13 cellular contexts compared by ENCODE assay signal in genomic region chr12:130792926-130793849, GRCh38.
"Had no signal": no experiment of that assay in that cellular context is flagged by ENCODE, and none has a peak within 500 bp of the region (broad histone marks: within the 10 kb centered on the region; RNA-seq: fewer than 3 reads in every experiment).

No MANE protein-coding gene starts in this region.

- H3K4me1 Mint-ChIP-seq: natural killer cell had no signal

- H3K4me3 ChIP-seq: mucosa of descending colon, sigmoid colon had no signal

- H3K4me1 ChIP-seq: sigmoid colon had no signal

- H3K9me3 Mint-ChIP-seq: activated naive CD4-positive, alpha-beta T cell treated with anti-CD3 and anti-CD28 coated beads, Interleukin-2, amount 50 U/mL, for 24 hours; brain; natural killer cell had no signal

- H3K27me3 Mint-ChIP-seq: activated naive CD4-positive, alpha-beta T cell treated with anti-CD3 and anti-CD28 coated beads, Interleukin-2, amount 50 U/mL, for 24 hours had no signal

- H3K27ac Mint-ChIP-seq: activated naive CD4-positive, alpha-beta T cell treated with anti-CD3 and anti-CD28 coated beads, Interleukin-2, amount 50 U/mL, for 24 hours had no signal

- DNase-seq: activated CD4-positive, alpha-beta T cell treated with anti-CD3 and anti-CD28 coated beads for 1 hour; amygdala; dermis blood vessel endothelial cell; left cardiac atrium; mammary epithelial cell; mucosa of descending colon; natural killer cell; sigmoid colon; stimulated activated CD4-positive, alpha-beta T cell treated with anti-CD3 and anti-CD28 coated beads, Interleukin-2, amount 100 ng/mL, for 48 hours; stimulated activated naive CD4-positive, alpha-beta T cell treated with Interleukin-2 at 50 U/mL for 16 hours; trophoblast cell had no signal

- ATAC-seq: left cardiac atrium, mucosa of descending colon, natural killer cell had no signal

- H3K27me3 ChIP-seq: sigmoid colon had no signal

- H3K36me3 Mint-ChIP-seq: natural killer cell had no signal

- H3K4me3 Mint-ChIP-seq: activated naive CD4-positive, alpha-beta T cell treated with anti-CD3 and anti-CD28 coated beads, Interleukin-2, amount 50 U/mL, for 24 hours; natural killer cell had no signal

- H3K9me3 ChIP-seq: mucosa of descending colon, sigmoid colon had no signal

- H3K27ac ChIP-seq: sigmoid colon had no signal
